24 cellular contexts compared by ENCODE assay signal in genomic region chr4:152488246-152488645, GRCh38.
"Had no signal": no experiment of that assay in that cellular context is flagged by ENCODE, and none has a peak within 500 bp of the region (broad histone marks: within the 10 kb centered on the region; RNA-seq: fewer than 3 reads in every experiment).

No MANE protein-coding gene starts in this region.

- H3K9me3 ChIP-seq: breast epithelium, left lung, spleen, transverse colon had no signal

- H3K79me2 ChIP-seq: parathyroid adenoma had no signal

- H3K9me3 Mint-ChIP-seq: activated CD4-positive, alpha-beta memory T cell treated with anti-CD3 and anti-CD28 coated beads, Interleukin-2, amount 10 ng/mL, durations not matched to agents 7 days and 5 days; activated CD4-positive, alpha-beta T cell treated with anti-CD3 and anti-CD28 coated beads, Interleukin-2, amount 10 ng/mL, durations not matched to agents 7 days and 5 days; activated T-cell treated with anti-CD3 and anti-CD28 coated beads, Interleukin-2, amount 50 U/mL, for 4 hours; activated T-helper 17 cell treated with anti-CD3 and anti-CD28 coated beads, Interleukin-2, amount 50 U/mL, for 72 hours; dendritic cell treated with granulocyte-macrophage colony-stimulating factor and Interleukin-4, amounts not matched to agents 40 ng/mL and 50 ng/mL, for 4 days; endodermal cell; WTC11 had no signal

- H3K36me3 ChIP-seq: breast epithelium, left lung, spleen, transverse colon had no signal

- H3K27me3 Mint-ChIP-seq: activated CD4-positive, alpha-beta memory T cell treated with anti-CD3 and anti-CD28 coated beads, Interleukin-2, amount 10 ng/mL, durations not matched to agents 7 days and 5 days; activated CD4-positive, alpha-beta T cell treated with anti-CD3 and anti-CD28 coated beads, Interleukin-2, amount 10 ng/mL, durations not matched to agents 7 days and 5 days; activated T-helper 17 cell treated with anti-CD3 and anti-CD28 coated beads, Interleukin-2, amount 50 U/mL, for 72 hours; dendritic cell treated with granulocyte-macrophage colony-stimulating factor and Interleukin-4, amounts not matched to agents 40 ng/mL and 50 ng/mL, for 4 days had no signal

- H3K9ac ChIP-seq: parathyroid adenoma had no signal

- H3K4me3 Mint-ChIP-seq: activated CD4-positive, alpha-beta memory T cell treated with anti-CD3 and anti-CD28 coated beads, Interleukin-2, amount 10 ng/mL, durations not matched to agents 7 days and 5 days; activated CD4-positive, alpha-beta T cell treated with anti-CD3 and anti-CD28 coated beads, Interleukin-2, amount 10 ng/mL, durations not matched to agents 7 days and 5 days; activated T-cell treated with anti-CD3 and anti-CD28 coated beads, Interleukin-2, amount 50 U/mL, for 4 hours; activated T-helper 17 cell treated with anti-CD3 and anti-CD28 coated beads, Interleukin-2, amount 50 U/mL, for 72 hours; dendritic cell treated with granulocyte-macrophage colony-stimulating factor and Interleukin-4, amounts not matched to agents 40 ng/mL and 50 ng/mL, for 4 days; endodermal cell; WTC11 had no signal

- H3K27ac ChIP-seq: breast epithelium, left lung, parathyroid adenoma, spleen, transverse colon had no signal

- H3K27me3 ChIP-seq: breast epithelium, left lung, spleen, transverse colon had no signal

- H3K36me3 Mint-ChIP-seq: activated naive CD4-positive, alpha-beta T cell treated with anti-CD3 and anti-CD28 coated beads, Interleukin-2, amount 50 U/mL, for 72 hours had no signal

- H3K4me3 ChIP-seq: breast epithelium, left lung, lung, spleen, transverse colon had no signal

- H3K4me1 ChIP-seq: parathyroid adenoma had no signal

- H3K4me1 Mint-ChIP-seq: WTC11 had no signal

- DNase-seq: activated CD4-positive, alpha-beta memory T cell treated with anti-CD3 and anti-CD28 coated beads, Interleukin-2, amount 10 ng/mL, durations not matched to agents 7 days and 5 days; activated CD4-positive, alpha-beta T cell treated with anti-CD3 and anti-CD28 coated beads for 1 hour; activated CD4-positive, alpha-beta T cell treated with anti-CD3 and anti-CD28 coated beads, Interleukin-2, amount 10 ng/mL, durations not matched to agents 7 days and 5 days; activated gamma-delta T cell treated with Interleukin-2 at 50 U/mL for 16 hours; activated T-cell treated with anti-CD3 and anti-CD28 coated beads, Interleukin-2, amount 50 U/mL, for 4 hours; central memory CD4-positive, alpha-beta T cell; endodermal cell; foreskin fibroblast; left lung; nucleus accumbens; right cardiac atrium; spleen; stimulated activated naive CD4-positive, alpha-beta T cell; SW 1271; T-helper 2 cell; transverse colon had no signal

- H3K27ac Mint-ChIP-seq: activated CD4-positive, alpha-beta memory T cell treated with anti-CD3 and anti-CD28 coated beads, Interleukin-2, amount 10 ng/mL, durations not matched to agents 7 days and 5 days; activated CD4-positive, alpha-beta T cell treated with anti-CD3 and anti-CD28 coated beads, Interleukin-2, amount 10 ng/mL, durations not matched to agents 7 days and 5 days; activated naive CD4-positive, alpha-beta T cell treated with anti-CD3 and anti-CD28 coated beads, Interleukin-2, amount 50 U/mL, for 72 hours; activated T-helper 17 cell treated with anti-CD3 and anti-CD28 coated beads, Interleukin-2, amount 50 U/mL, for 72 hours; dendritic cell treated with granulocyte-macrophage colony-stimulating factor and Interleukin-4, amounts not matched to agents 40 ng/mL and 50 ng/mL, for 4 days; endodermal cell; WTC11 had no signal

- H2AFZ ChIP-seq: parathyroid adenoma had no signal

- ATAC-seq: activated naive CD4-positive, alpha-beta T cell treated with anti-CD3 and anti-CD28 coated beads, Interleukin-2, amount 50 U/mL, for 72 hours; activated T-cell treated with anti-CD3 and anti-CD28 coated beads, Interleukin-2, amount 50 U/mL, for 4 hours; activated T-helper 17 cell treated with anti-CD3 and anti-CD28 coated beads, Interleukin-2, amount 50 U/mL, for 72 hours; esophagus mucosa; left lung; right cardiac atrium; WTC11 had no signal
